Comparison of ENCODE assay signal across 20 cellular contexts in genomic region chr6:154261688-154262397, GRCh38.
DNase-seq lines count a peak whose midpoint lies in the region; ATAC-seq, FAIRE-seq and TF ChIP-seq lines count a peak whose summit lies in the region.
"Had no signal": no experiment of that assay in that cellular context is flagged by ENCODE, and none has a peak within 500 bp of the region (broad histone marks: within the 10 kb centered on the region; RNA-seq: fewer than 3 reads in every experiment).

No MANE protein-coding gene starts in this region.

- TF ChIP-seq CTCF in GM13977 (IDR thresholded peaks at IDR 0.05; ENCODE audit: extremely low read depth, insufficient read depth, missing control alignments) (no peak), RWPE1 (conservative IDR thresholded peaks at IDR 0.05; ENCODE audit: low read depth) (no peak)

- POLR2A ChIA-PET in RWPE1 (lab: Yijun Ruan, JAX; ENCODE audit: low non-redundant PET): no interaction called here

- in situ Hi-C loops in GM13977 (cut with MboI; ENCODE audit: low pct_unique_long_range_greater_than_20kb, low sequenced_read_pairs, unreplicated experiment): no loop called here
- in situ Hi-C loops in KBM-7 (cut with MboI; ENCODE audit: low pct_unique_long_range_greater_than_20kb, low sequenced_read_pairs): no loop called here

- no peak overlapping the region for H3K27ac ChIP-seq in RWPE1
- H3K27ac ChIP-seq: coronary artery, esophagus muscularis mucosa, right lobe of liver had no signal

- CTCF ChIA-PET in RWPE1 (lab: Yijun Ruan, JAX): no interaction called here

- ATAC-seq in GM21360 (IDR thresholded peaks at IDR 0.05; ENCODE audit: unreplicated experiment): peak; percentile 34
- no peak for ATAC-seq in HG03342 (IDR thresholded peaks at IDR 0.05; ENCODE audit: unreplicated experiment)
- ATAC-seq: left colon, T-helper 17 cell had no signal

- DNase-seq in GM13977 (ENCODE audit: low spot score) (peak; percentile 17), KBM-7 (peak; percentile 61), frontal cortex (ENCODE audit: low spot score in 2 of 2) (peak; percentile 14 to 20), NCI-H1105 treated with DMSO at 0.1 percent for 48 hours (lab: John Stamatoyannopoulos, UW) (no peak), RWPE1 (ENCODE audit: low spot score) (no peak), HTR-8/SVneo (ENCODE audit: insufficient read length, low spot score) (no peak)
- DNase-seq: activated CD4-positive, alpha-beta T cell treated with anti-CD3 and anti-CD28 coated beads, Interleukin-2, amount 10 ng/mL, durations not matched to agents 24 days and 14 days; aorta; BE2C; hypothalamus; left colon; NCI-H1436 treated with DMSO at 0.1 percent for 48 hours; right lobe of liver; stimulated activated naive CD4-positive, alpha-beta T cell treated with Interleukin-2 at 50 U/mL for 16 hours; T-helper 17 cell had no signal

- FAIRE-seq in frontal cortex (lab: Jason Lieb, UNC) (no peak), HTR-8/SVneo (lab: Jason Lieb, UNC) (no peak)
- FAIRE-seq: urothelium cell line had no signal

Comparison
In these comparisons a context has a peak if more than half of its experiments do, and no peak if none do; other contexts are left out.
1. DNase-seq: peak in GM13977 (single experiment), KBM-7 (single experiment) and frontal cortex (2 of 2); none in NCI-H1105 treated with DMSO at 0.1 percent for 48 hours (single experiment), RWPE1 (single experiment) and HTR-8/SVneo (single experiment).